31 cellular contexts compared by ENCODE assay signal in genomic region chr16:83329466-83329865, GRCh38.
"Had no signal": no experiment of that assay in that cellular context is flagged by ENCODE, and none has a peak within 500 bp of the region (broad histone marks: within the 10 kb centered on the region; RNA-seq: fewer than 3 reads in every experiment).

No MANE protein-coding gene starts in this region.

- DNase-seq: activated CD4-positive, alpha-beta memory T cell treated with anti-CD3 and anti-CD28 coated beads for 36 hours; activated CD4-positive, alpha-beta T cell treated with anti-CD3 and anti-CD28 coated beads for 36 hours; activated CD4-positive, alpha-beta T cell treated with anti-CD3 and anti-CD28 coated beads, Interleukin-2, amount 10 ng/mL, durations not matched to agents 24 days and 14 days; activated CD4-positive, CD25-positive, alpha-beta regulatory T cell; activated CD4-positive, CD25-positive, alpha-beta regulatory T cell treated with anti-CD3 and anti-CD28 coated beads, Interleukin-2, amount 50 U/mL, for 72 hours; activated CD8-positive, alpha-beta memory T cell treated with anti-CD3 and anti-CD28 coated beads, Interleukin-2, amount 10 ng/mL, durations not matched to agents 7 days and 5 days; activated CD8-positive, alpha-beta memory T cell treated with anti-CD3 and anti-CD28 coated beads, Interleukin-2, amount 50 U/mL, for 4 hours; activated CD8-positive, alpha-beta T cell treated with anti-CD3 and anti-CD28 coated beads, Interleukin-2, amount 10 ng/mL, durations not matched to agents 7 days and 5 days; activated effector memory CD4-positive, alpha-beta T cell treated with anti-CD3 and anti-CD28 coated beads, Interleukin-2, amount 50 U/mL, for 16 hours; activated naive CD4-positive, alpha-beta T cell treated with anti-CD3 and anti-CD28 coated beads for 36 hours; activated naive CD8-positive, alpha-beta T cell treated with anti-CD3 and anti-CD28 coated beads for 36 hours; activated naive CD8-positive, alpha-beta T cell treated with anti-CD3 and anti-CD28 coated beads, Interleukin-2, amount 50 U/mL, for 24 hours; activated T-cell treated with anti-CD3 and anti-CD28 coated beads, Interleukin-2, amount 50 U/mL, for 1 hour; activated T-cell treated with anti-CD3 and anti-CD28 coated beads, Interleukin-2, amount 50 U/mL, for 48 hours; adrenal gland; central memory CD4-positive, alpha-beta T cell; cerebellar nuclear complex; dorsolateral prefrontal cortex; effector memory CD4-positive, alpha-beta T cell; endodermal cell; foreskin keratinocyte; gastrocnemius medialis; glutamatergic neuron; heart left ventricle; T-helper 17 cell; T1000 had no signal

- H3K27me3 ChIP-seq: ascending aorta, breast epithelium, cardiac muscle cell, foreskin keratinocyte, gastrocnemius medialis, heart left ventricle had no signal

- H3K4me3 ChIP-seq: adrenal gland, ascending aorta, breast epithelium, cardiac muscle cell, coronary artery, dorsolateral prefrontal cortex, gastrocnemius medialis, heart left ventricle had no signal

- H3K9me3 ChIP-seq: ascending aorta, breast epithelium, gastrocnemius medialis, heart left ventricle had no signal

- H3K4me1 ChIP-seq: adrenal gland, ascending aorta, breast epithelium, foreskin keratinocyte, gastrocnemius medialis, heart left ventricle had no signal

- ATAC-seq: activated CD4-positive, alpha-beta T cell treated with anti-CD3 and anti-CD28 coated beads for 36 hours; activated CD8-positive, alpha-beta memory T cell treated with anti-CD3 and anti-CD28 coated beads, Interleukin-2, amount 10 ng/mL, durations not matched to agents 7 days and 5 days; activated CD8-positive, alpha-beta T cell treated with anti-CD3 and anti-CD28 coated beads, Interleukin-2, amount 10 ng/mL, durations not matched to agents 7 days and 5 days; activated naive CD8-positive, alpha-beta T cell treated with anti-CD3 and anti-CD28 coated beads, Interleukin-2, amount 50 U/mL, for 24 hours; esophagus mucosa; foreskin keratinocyte; gastrocnemius medialis; heart left ventricle; T-helper 17 cell had no signal

- H3K36me3 ChIP-seq: adrenal gland, ascending aorta, breast epithelium, cardiac muscle cell, gastrocnemius medialis, heart left ventricle had no signal

- H3K27ac ChIP-seq: adrenal gland, ascending aorta, breast epithelium, cardiac muscle cell, coronary artery, dorsolateral prefrontal cortex, foreskin keratinocyte, gastrocnemius medialis, heart left ventricle had no signal
